ENCODE assay signal across 8 cellular contexts in the genomic region with DNA sequence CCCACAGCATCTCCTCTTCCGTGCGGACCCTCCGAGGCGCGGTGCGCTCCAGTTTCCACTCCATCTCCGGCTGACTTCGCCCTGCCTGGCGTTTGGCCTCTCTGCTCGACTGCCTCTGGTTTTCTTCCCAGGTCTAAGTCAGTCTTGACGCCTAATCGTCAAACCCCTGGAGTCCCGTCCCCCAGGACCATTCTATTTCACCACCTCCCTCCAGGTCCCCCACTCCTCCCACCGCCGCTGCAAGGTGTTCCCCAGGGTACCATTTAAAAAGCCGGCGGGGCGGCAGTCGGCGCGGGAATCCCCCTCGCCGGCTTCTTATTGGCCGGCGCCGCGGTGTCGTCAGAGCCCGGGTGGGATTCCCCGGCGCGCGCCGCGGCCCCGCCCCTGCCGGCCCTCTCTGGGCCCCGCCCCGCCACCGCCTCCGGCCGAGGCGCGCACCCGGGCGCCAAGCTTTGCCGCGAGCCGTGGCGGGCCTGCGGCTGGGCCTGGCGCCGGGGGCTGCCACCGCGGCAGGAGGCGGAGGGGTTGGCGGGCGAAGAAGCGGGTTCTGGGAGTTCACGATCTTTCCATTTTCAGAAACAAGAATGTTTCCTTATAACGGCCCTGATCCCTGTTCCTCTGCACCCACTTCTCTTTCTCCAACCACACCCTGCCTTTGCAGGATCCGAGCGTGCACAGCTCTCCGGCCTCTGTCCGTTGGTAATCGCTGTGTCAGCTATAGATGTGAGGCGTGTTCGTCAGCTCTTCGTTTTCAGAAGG. TPM values are rescaled to one million over a fixed set of nuclear protein-coding genes. Genes with fewer than 3 reads are reported as not detected.
DNase-seq lines count a peak whose midpoint lies in the region; ATAC-seq and TF ChIP-seq lines count a peak whose summit lies in the region.

A gene with protein sequence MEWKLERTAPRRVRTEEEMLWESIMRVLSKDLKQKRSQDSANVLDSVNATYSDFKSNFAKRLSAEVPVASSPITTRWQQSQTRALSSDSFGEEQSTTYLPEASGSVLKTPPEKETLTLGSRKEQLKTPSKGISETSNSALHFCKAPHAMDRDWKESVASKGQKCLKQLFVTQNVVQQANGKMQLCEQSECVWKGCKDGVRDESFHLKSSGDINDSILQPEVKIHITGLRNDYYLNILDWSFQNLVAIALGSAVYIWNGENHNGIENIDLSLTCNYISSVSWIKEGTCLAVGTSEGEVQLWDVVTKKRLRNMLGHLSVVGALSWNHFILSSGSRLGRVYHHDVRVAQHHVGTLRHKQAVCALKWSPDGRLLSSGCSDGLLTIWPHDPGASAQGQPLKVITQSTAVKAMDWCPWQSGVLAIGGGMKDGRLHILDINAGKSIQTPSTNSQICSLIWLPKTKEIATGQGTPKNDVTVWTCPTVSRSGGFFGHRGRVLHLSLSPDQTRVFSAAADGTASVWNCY (minus strand): TSS at position 241 of the 759 bp plus-strand sequence. CDS start 177 bp downstream, at position 64.

- H3K9ac ChIP-seq in GM23248 = peak within 1 kb of the TSS; percentile 69
- H3K9ac ChIP-seq in KMS-11 = peak within 1 kb of the TSS; percentile 74

- peak within 1 kb of the TSS; percentile 79 for H2AFZ ChIP-seq in GM23248
- peak within 1 kb of the TSS; percentile 73 for H2AFZ ChIP-seq in KMS-11 (ENCODE audit: low read depth)

- peak within 1 kb of the TSS; percentile 77 for H3K4me3 ChIP-seq in GM23248
- H3K4me3 ChIP-seq in KMS-11 (IDR thresholded peaks at IDR 0.05; ENCODE audit: insufficient read depth, low read depth, low read length) = peak within 1 kb of the TSS; percentile 43
- peak within 1 kb of the TSS; percentile 42 for H3K4me3 ChIP-seq in ovary
- peak within 1 kb of the TSS; percentile 69 for H3K4me3 ChIP-seq in thoracic aorta

- in situ Hi-C loops in GM23248 (cut with MboI) = no loop called here

- no peaks in the 10 kb centered on the region for H3K9me2 ChIP-seq in GM23248 (ENCODE audit: insufficient read depth)

- H3K9me3 ChIP-seq in GM23248 (ENCODE audit: low read depth) (no peaks in the 10 kb centered on the region), ovary (no peaks in the 10 kb centered on the region), thoracic aorta (no peaks in the 10 kb centered on the region)

- H3K4me2 ChIP-seq in GM23248 (ENCODE audit: unreplicated experiment) = peak within 1 kb of the TSS; percentile 93
- peak within 1 kb of the TSS; percentile 93 for H3K4me2 ChIP-seq in KMS-11

- intact Hi-C loops in ovary (cut with DNase I) = loop anchor here in 2 of 4 donors (10.0 kb wide), 1 partner anchor 62 kb away; a partner anchor contains a TSS

- no peak for TF ChIP-seq EP300 in ovary (IDR thresholded peaks at IDR 0.05)

- H3K79me2 ChIP-seq in GM23248 (ENCODE audit: insufficient read depth) (no peaks in the 10 kb centered on the region), KMS-11 (ENCODE audit: insufficient read depth, low read depth) (no peaks in the 10 kb centered on the region)

- H3K27ac ChIP-seq in GM23248 (no peak within 1 kb of the TSS), KMS-11 (peak within 1 kb of the TSS; percentile 50), ovary (no peak within 1 kb of the TSS), thoracic aorta (no peak within 1 kb of the TSS)

- H3K4me1 ChIP-seq in GM23248 (ENCODE audit: insufficient read depth) = peaks cover 16% of the 10 kb centered on the region
- peaks cover 34% of the 10 kb centered on the region for H3K4me1 ChIP-seq in KMS-11 (ENCODE audit: low read depth, poor library complexity, severe bottlenecking)
- H3K4me1 ChIP-seq in ovary (ENCODE audit: insufficient read depth) = peaks cover 4% of the 10 kb centered on the region
- peaks cover 15 to 26% of the 10 kb centered on the region in 2 donors for H3K4me1 ChIP-seq in thoracic aorta (ENCODE audit: control insufficient read depth in 1 of 2, low read depth in 2 of 2)

- ATAC-seq in thoracic aorta (ENCODE audit: insufficient number of reproducible peaks, low FRiP score, low read depth) = peak; percentile 56

- peak; percentile 73 for DNase-seq in EH (ENCODE audit: low read depth)
- DNase-seq in GM23248 = peak; percentile 93
- peak; percentile 70 to 73 for DNase-seq in SHP77 (lab: John Stamatoyannopoulos, UW)
- peak; percentile 55 for DNase-seq in activated gamma-delta T cell treated with Interleukin-2 at 50 U/mL for 16 hours
- DNase-seq in globus pallidus (ENCODE audit: low spot score) = peak; percentile 31
- DNase-seq in ovary = peak; percentile 41 to 81 (median 71)
- DNase-seq in thoracic aorta (ENCODE audit: low spot score) = no peak

- TF ChIP-seq POLR2A in ovary (IDR thresholded peaks at IDR 0.05) = no peak

- peaks cover 45% of the 10 kb centered on the region for H3K27me3 ChIP-seq in GM23248 (replicated peaks; ENCODE audit: insufficient read depth)
- 0 out of 2 replicates have a peak, but pooled peaks cover 4% of the 10 kb centered on the region for H3K27me3 ChIP-seq in KMS-11 (ENCODE audit: insufficient read depth, low read depth)
- no peaks in the 10 kb centered on the region for H3K27me3 ChIP-seq in ovary
- peaks cover 43% of the 10 kb centered on the region for H3K27me3 ChIP-seq in thoracic aorta (replicated peaks; ENCODE audit: insufficient read depth)

- H4K20me1 ChIP-seq in GM23248 (ENCODE audit: insufficient read depth) (no peaks in the 10 kb centered on the region), KMS-11 (ENCODE audit: insufficient read depth) (no peaks in the 10 kb centered on the region)

- H3K36me3 ChIP-seq in GM23248 (ENCODE audit: low read depth) (no peaks in the 10 kb centered on the region), KMS-11 (ENCODE audit: insufficient read depth) (no peaks in the 10 kb centered on the region), ovary (no peaks in the 10 kb centered on the region), thoracic aorta (no peaks in the 10 kb centered on the region)

- TF ChIP-seq CTCF in KMS-11 (conservative IDR thresholded peaks at IDR 0.05; ENCODE audit: low read depth, low read length) = no peak
- no peak for TF ChIP-seq CTCF in ovary (IDR thresholded peaks at IDR 0.05)
- no peak for TF ChIP-seq CTCF in thoracic aorta (IDR thresholded peaks at IDR 0.05)

- peaks cover 21% of the 10 kb centered on the region for H3F3A ChIP-seq in GM23248 (ENCODE audit: insufficient read depth)

- 1% methylated on average over 52 to 64 of the region's 69 CpGs for WGBS in GM23248 (ENCODE audit: low coverage in 1 of 2, low lambda C conversion rate in 2 of 2, missing lambda C conversion rate in 2 of 2), 2 experiments
- 1% methylated on average over 50 to 69 of the region's 69 CpGs for WGBS in ovary, 3 donors

RNA-seq across cellular contexts. Expression of the gene that starts here (rescaled TPM):
- total RNA-seq in GM23248 (2014; rRNA removed; shearing (Covaris generic)) = not detected in 2 replicates
- 0.20 TPM in 1 of 2 replicates, not detected in the other for polyA plus RNA-seq in GM23248 (2016; fragmentation: Nextera tagmentation; extraction: Ambion mirVana)
- total RNA-seq in ovary = 10 to 100 TPM in 1 of 7 donors, under 1 TPM in 4, not detected in 2; 0.12 to 10.7 (median 0.24) TPM
- not detected for polyA plus RNA-seq in ovary
- total RNA-seq in thoracic aorta = not detected

Comparison
In these comparisons a context has a peak if more than half of its experiments do, and no peak if none do; other contexts are left out.
1. Peak in DNase-seq, H3K4me3 ChIP-seq, H3K9ac ChIP-seq and H3K4me2 ChIP-seq in GM23248; RNA of the gene not detected or under 1 TPM.
2. Peak in ATAC-seq and H3K4me3 ChIP-seq in thoracic aorta; RNA of the gene not detected or under 1 TPM.